In genomic region chr1:166017395-166017794, GRCh38 we compare ENCODE assay signal across 1 cellular context.
TF ChIP-seq lines count a peak whose summit lies in the region.

No MANE protein-coding gene starts in this region.

TF ChIP-seq in HepG2, 621 proteins besides CTCF, POLR2A, EP300 and RAD21 (continued from another document):
- no peak for TF ChIP-seq ARID4A (CRISPR knock-in tag; IDR thresholded peaks at IDR 0.05; ENCODE audit: borderline replicate concordance)
- TF ChIP-seq ZNF10 (CRISPR knock-in tag; IDR thresholded peaks at IDR 0.05; ENCODE audit: borderline replicate concordance, low read depth): no peak
- no peak for TF ChIP-seq ZNF354B (CRISPR knock-in tag; IDR thresholded peaks at IDR 0.05)
- no peak for TF ChIP-seq NRL (CRISPR knock-in tag; IDR thresholded peaks at IDR 0.05; ENCODE audit: borderline replicate concordance)
- TF ChIP-seq ATF7 (IDR thresholded peaks at IDR 0.05): no peak
- no peak for TF ChIP-seq ATF7 (CRISPR knock-in tag; IDR thresholded peaks at IDR 0.05)
- TF ChIP-seq HES4 (CRISPR knock-in tag; IDR thresholded peaks at IDR 0.05; ENCODE audit: borderline replicate concordance): no peak
- no peak for TF ChIP-seq ZNF17 (CRISPR knock-in tag; IDR thresholded peaks at IDR 0.05)
TF ChIP-seq in HepG2: peak in this region for 0.
